Comparison of ENCODE assay signal across 9 cellular contexts in genomic region chr2:58903427-58903826, GRCh38.
"Had no signal": no experiment of that assay in that cellular context is flagged by ENCODE, and none has a peak within 500 bp of the region (broad histone marks: within the 10 kb centered on the region; RNA-seq: fewer than 3 reads in every experiment).

No MANE protein-coding gene starts in this region.

- H3K4me3 ChIP-seq: GM23248, GM23338, HAP-1 had no signal

- H3K9me3 Mint-ChIP-seq: GM23338, H9, HFFc6 had no signal

- H3K36me3 ChIP-seq: HAP-1 had no signal

- H3K4me1 ChIP-seq: HAP-1 had no signal

- H3K27ac ChIP-seq: GM23248 had no signal

- H3K27ac Mint-ChIP-seq: GM23338, H9, HFFc6 had no signal

- ATAC-seq: GM23338, HCT116 had no signal

- DNase-seq: GM23248, GOT3, H7, H9, HCEC 1CT, HFFc6 had no signal

- H3K9me3 ChIP-seq: HAP-1 had no signal

- H3K4me3 Mint-ChIP-seq: GM23338, H9, HFFc6 had no signal
